ENCODE assay signal across 19 cellular contexts in the genomic region with DNA sequence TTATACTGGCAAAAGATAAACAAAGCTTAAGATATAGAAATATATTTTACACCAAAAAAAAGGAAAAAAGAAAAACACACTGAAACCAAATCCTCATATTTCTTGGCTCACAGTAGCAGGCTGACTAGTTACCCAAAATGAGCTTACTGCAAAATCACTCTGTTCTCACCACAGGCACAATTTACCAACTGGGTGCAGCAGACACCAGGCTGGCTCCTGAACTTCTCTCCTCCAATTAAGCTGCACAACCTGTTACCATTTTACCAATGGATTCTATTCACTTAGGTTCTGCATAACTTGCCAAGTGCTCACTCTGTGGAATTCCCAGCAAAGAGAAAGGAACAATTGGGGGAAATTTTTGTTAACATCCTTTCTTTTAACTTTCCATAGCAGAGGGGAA.
DNase-seq lines count a peak whose midpoint lies in the region; ATAC-seq, FAIRE-seq and TF ChIP-seq lines count a peak whose summit lies in the region.
"Had no signal": no experiment of that assay in that cellular context is flagged by ENCODE, and none has a peak within 500 bp of the region (broad histone marks: within the 10 kb centered on the region; RNA-seq: fewer than 3 reads in every experiment).

No MANE protein-coding gene starts in this region.

- no peak overlapping the region for H3K4me3 ChIP-seq in K562
- no peak overlapping the region for H3K4me3 ChIP-seq in osteoblast (ENCODE audit: insufficient read depth, low read length)
- H3K4me3 ChIP-seq: BLaER1 treated with 17β-estradiol and CSF1 and Interleukin-3, amounts not matched to agents 10 nM and 100 nM; GM12878 had no signal

- CTCF ChIA-PET in K562 (lab: Yijun Ruan, JAX; ENCODE audit: low intra/inter-chr PET ratio) = no interaction called here

- H3K9me3 Mint-ChIP-seq in glutamatergic neuron (ENCODE audit: unreplicated experiment) = peaks cover 10% of the 10 kb centered on the region
- H3K9me3 Mint-ChIP-seq: CD8-positive, alpha-beta T cell; HFFc6 had no signal

- H3K27me3 Mint-ChIP-seq in glutamatergic neuron (ENCODE audit: unreplicated experiment) = peaks cover 3% of the 10 kb centered on the region

- TF ChIP-seq POLR2A in K562 (conservative IDR thresholded peaks at IDR 0.05) = no peak

- H3K4me1 Mint-ChIP-seq in glutamatergic neuron (ENCODE audit: low read depth, unreplicated experiment) = peaks cover 52% of the 10 kb centered on the region
- H3K4me1 Mint-ChIP-seq: B cell had no signal

- DNase-seq in G401 (ENCODE audit: low spot score) (peak; percentile 67), K562 (ENCODE audit: extremely low read depth in 1 of 4, low spot score in 3 of 4) (no peak), glutamatergic neuron (no peak), osteoblast (ENCODE audit: insufficient read length, low spot score, missing footprints) (no peak), A172 (ENCODE audit: low spot score) (no peak)
- DNase-seq: Calu3; CD8-positive, alpha-beta T cell; DMS79; GF-D8; GOT3; H7; HFFc6 had no signal

- TF ChIP-seq CTCF in K562 (IDR thresholded peaks at IDR 0.05 in 2 of 3, conservative IDR thresholded peaks at IDR 0.05 in 1 of 3; ENCODE audit: insufficient read depth in 2 of 3, low read depth in 1 of 3, low read length in 3 of 3) (no peak), glutamatergic neuron (IDR thresholded peaks at IDR 0.05; ENCODE audit: partially characterized antibody, unreplicated experiment) (no peak), osteoblast (IDR thresholded peaks at IDR 0.05; ENCODE audit: extremely low read depth, low read depth, low read length) (no peak)

- peak overlapping the region; percentile 55 for H3K27ac Mint-ChIP-seq in glutamatergic neuron (ENCODE audit: unreplicated experiment)
- H3K27ac Mint-ChIP-seq: B cell; CD8-positive, alpha-beta T cell; HFFc6 had no signal

- no peak overlapping the region for H3K4me2 ChIP-seq in K562 (ENCODE audit: insufficient read depth, low read length)
- no peak overlapping the region for H3K4me2 ChIP-seq in osteoblast (ENCODE audit: insufficient read depth, low read length)
- H3K4me2 ChIP-seq: BLaER1 treated with 17β-estradiol and CSF1 and Interleukin-3, amounts not matched to agents 10 nM and 100 nM; KMS-11 had no signal

- no peaks in the 10 kb centered on the region for H4K20me1 ChIP-seq in K562 (replicated peaks; ENCODE audit: control insufficient read depth, insufficient read depth, low read length)
- H4K20me1 ChIP-seq in osteoblast (ENCODE audit: insufficient read depth, low read length) = no peaks in the 10 kb centered on the region
- H4K20me1 ChIP-seq: BLaER1 treated with 17β-estradiol and CSF1 and Interleukin-3, amounts not matched to agents 10 nM and 100 nM had no signal

- H2AFZ ChIP-seq in K562 (ENCODE audit: low read depth, low read length) (peak overlapping the region; percentile 49; the same call in 1 of the 2 replicates), osteoblast (ENCODE audit: low read length) (peak overlapping the region; percentile 27)

- no peak overlapping the region for H3K4me3 Mint-ChIP-seq in glutamatergic neuron (ENCODE audit: unreplicated experiment)
- H3K4me3 Mint-ChIP-seq: B cell; CD8-positive, alpha-beta T cell; HFFc6 had no signal

- in situ Hi-C loops in G401 (cut with HindIII; ENCODE audit: low sequenced_read_pairs) (no loop called here), K562 (cut with MboI) (no loop called here)

- H3K36me3 Mint-ChIP-seq in glutamatergic neuron (ENCODE audit: unreplicated experiment) = no peaks in the 10 kb centered on the region
- H3K36me3 Mint-ChIP-seq: CD8-positive, alpha-beta T cell had no signal

- H3K9me1 ChIP-seq in K562 (ENCODE audit: control insufficient read depth, insufficient read depth, low read length) = no peaks in the 10 kb centered on the region

- H3K4me1 ChIP-seq in K562 (replicated peaks in 1 of 2; ENCODE audit: control insufficient read depth in 2 of 2, insufficient read depth in 2 of 2, low read length in 2 of 2) = no peaks in the 10 kb centered on the region
- H3K4me1 ChIP-seq in osteoblast (ENCODE audit: insufficient read depth, low read length) = no peaks in the 10 kb centered on the region
- H3K4me1 ChIP-seq: BLaER1 treated with 17β-estradiol and CSF1 and Interleukin-3, amounts not matched to agents 10 nM and 100 nM had no signal

- no peaks in the 10 kb centered on the region for H3K36me3 ChIP-seq in K562 (ENCODE audit: control insufficient read depth, insufficient read depth, low read length)
- no peaks in the 10 kb centered on the region for H3K36me3 ChIP-seq in osteoblast (ENCODE audit: insufficient read depth, low read length)
- H3K36me3 ChIP-seq: BLaER1 treated with 17β-estradiol and CSF1 and Interleukin-3, amounts not matched to agents 10 nM and 100 nM had no signal

- H3K27me3 ChIP-seq in K562 (ENCODE audit: control insufficient read depth in 2 of 2, insufficient read depth in 2 of 2, low read length in 2 of 2) = no peaks in the 10 kb centered on the region
- H3K27me3 ChIP-seq in osteoblast (ENCODE audit: insufficient read depth, low read length) = no peaks in the 10 kb centered on the region
- H3K27me3 ChIP-seq: BLaER1 treated with 17β-estradiol and CSF1 and Interleukin-3, amounts not matched to agents 10 nM and 100 nM had no signal

- intact Hi-C loops in K562 (cut with micrococcal nuclease) = no loop called here

- TF ChIP-seq RAD21 in K562 (CRISPR knock-in tag; conservative IDR thresholded peaks at IDR 0.05 in 1 of 2, IDR thresholded peaks at IDR 0.05 in 1 of 2) = no peak

- no peak for FAIRE-seq in K562 (lab: Jason Lieb, UNC)
- FAIRE-seq: GM12878 had no signal

- no peak for ATAC-seq in K562
- ATAC-seq in HG03039 (IDR thresholded peaks at IDR 0.05; ENCODE audit: unreplicated experiment) = no peak
- no peak for ATAC-seq in HG02852 (IDR thresholded peaks at IDR 0.05; ENCODE audit: unreplicated experiment)
- ATAC-seq: CD8-positive, alpha-beta T cell; GM12878; HCT116 had no signal

- no peaks in the 10 kb centered on the region for H3K9me3 ChIP-seq in K562 (replicated peaks; ENCODE audit: control insufficient read depth, insufficient read depth, low read depth, low read length)
- H3K9me3 ChIP-seq in osteoblast (ENCODE audit: low read depth, low read length) = no peaks in the 10 kb centered on the region
- H3K9me3 ChIP-seq: BLaER1 treated with 17β-estradiol and CSF1 and Interleukin-3, amounts not matched to agents 10 nM and 100 nM had no signal

- no peak for TF ChIP-seq EP300 in K562 (IDR thresholded peaks at IDR 0.05; ENCODE audit: low read length)

- H3K27ac ChIP-seq in K562 (ENCODE audit: extremely low read depth, low read depth, low read length) = no peak overlapping the region
- H3K27ac ChIP-seq in osteoblast (ENCODE audit: low read depth, low read length) = no peak overlapping the region
- H3K27ac ChIP-seq: BLaER1 treated with 17β-estradiol and CSF1 and Interleukin-3, amounts not matched to agents 10 nM and 100 nM; KMS-11 had no signal

- POLR2A ChIA-PET in K562 (lab: Yijun Ruan, JAX) = no interaction called here

- H3K9ac ChIP-seq in K562 (ENCODE audit: insufficient read depth in 1 of 2, low read depth in 2 of 2, low read length in 2 of 2) = no peak overlapping the region
- H3K9ac ChIP-seq: BLaER1 treated with 17β-estradiol and CSF1 and Interleukin-3, amounts not matched to agents 10 nM and 100 nM; KMS-11 had no signal

- BruUV-seq in K562 (replicated peaks; lab: Mats Ljungman, UMichigan) = no TSS peak

- H3K79me2 ChIP-seq in K562 (ENCODE audit: control insufficient read depth, insufficient read depth, low read length) (no peaks in the 10 kb centered on the region), osteoblast (ENCODE audit: insufficient read depth, low read length) (no peaks in the 10 kb centered on the region)

TF ChIP-seq in K562, 482 proteins besides CTCF, POLR2A, EP300 and RAD21 (continues in another document):
- TF ChIP-seq ZNF165 (CRISPR knock-in tag; IDR thresholded peaks at IDR 0.05; ENCODE audit: borderline replicate concordance) (no peak), GTF2F1 (IDR thresholded peaks at IDR 0.05; ENCODE audit: low read depth, low read length) (no peak), PURB (CRISPR knock-in tag; IDR thresholded peaks at IDR 0.05; ENCODE audit: low read depth) (no peak), TAF9B (IDR thresholded peaks at IDR 0.05; ENCODE audit: partially characterized antibody) (no peak), MAFF (IDR thresholded peaks at IDR 0.05; ENCODE audit: low read length) (no peak), ZBTB17 (CRISPR knock-in tag; IDR thresholded peaks at IDR 0.05) (no peak), ZNF76 (CRISPR knock-in tag; IDR thresholded peaks at IDR 0.05; ENCODE audit: borderline replicate concordance) (no peak), BRD4 (IDR thresholded peaks at IDR 0.05) (no peak)
- TF ChIP-seq, protein P1, sequence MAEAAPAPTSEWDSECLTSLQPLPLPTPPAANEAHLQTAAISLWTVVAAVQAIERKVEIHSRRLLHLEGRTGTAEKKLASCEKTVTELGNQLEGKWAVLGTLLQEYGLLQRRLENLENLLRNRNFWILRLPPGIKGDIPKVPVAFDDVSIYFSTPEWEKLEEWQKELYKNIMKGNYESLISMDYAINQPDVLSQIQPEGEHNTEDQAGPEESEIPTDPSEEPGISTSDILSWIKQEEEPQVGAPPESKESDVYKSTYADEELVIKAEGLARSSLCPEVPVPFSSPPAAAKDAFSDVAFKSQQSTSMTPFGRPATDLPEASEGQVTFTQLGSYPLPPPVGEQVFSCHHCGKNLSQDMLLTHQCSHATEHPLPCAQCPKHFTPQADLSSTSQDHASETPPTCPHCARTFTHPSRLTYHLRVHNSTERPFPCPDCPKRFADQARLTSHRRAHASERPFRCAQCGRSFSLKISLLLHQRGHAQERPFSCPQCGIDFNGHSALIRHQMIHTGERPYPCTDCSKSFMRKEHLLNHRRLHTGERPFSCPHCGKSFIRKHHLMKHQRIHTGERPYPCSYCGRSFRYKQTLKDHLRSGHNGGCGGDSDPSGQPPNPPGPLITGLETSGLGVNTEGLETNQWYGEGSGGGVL (CRISPR knock-in tag; IDR thresholded peaks at IDR 0.05) = no peak
- TF ChIP-seq, protein P2, sequence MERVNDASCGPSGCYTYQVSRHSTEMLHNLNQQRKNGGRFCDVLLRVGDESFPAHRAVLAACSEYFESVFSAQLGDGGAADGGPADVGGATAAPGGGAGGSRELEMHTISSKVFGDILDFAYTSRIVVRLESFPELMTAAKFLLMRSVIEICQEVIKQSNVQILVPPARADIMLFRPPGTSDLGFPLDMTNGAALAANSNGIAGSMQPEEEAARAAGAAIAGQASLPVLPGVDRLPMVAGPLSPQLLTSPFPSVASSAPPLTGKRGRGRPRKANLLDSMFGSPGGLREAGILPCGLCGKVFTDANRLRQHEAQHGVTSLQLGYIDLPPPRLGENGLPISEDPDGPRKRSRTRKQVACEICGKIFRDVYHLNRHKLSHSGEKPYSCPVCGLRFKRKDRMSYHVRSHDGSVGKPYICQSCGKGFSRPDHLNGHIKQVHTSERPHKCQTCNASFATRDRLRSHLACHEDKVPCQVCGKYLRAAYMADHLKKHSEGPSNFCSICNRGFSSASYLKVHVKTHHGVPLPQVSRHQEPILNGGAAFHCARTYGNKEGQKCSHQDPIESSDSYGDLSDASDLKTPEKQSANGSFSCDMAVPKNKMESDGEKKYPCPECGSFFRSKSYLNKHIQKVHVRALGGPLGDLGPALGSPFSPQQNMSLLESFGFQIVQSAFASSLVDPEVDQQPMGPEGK (CRISPR knock-in tag; IDR thresholded peaks at IDR 0.05; ENCODE audit: borderline replicate concordance) = no peak
